1 cellular context compared by ENCODE assay signal in genomic region chr4:138724530-138724929, GRCh38.
TF ChIP-seq lines count a peak whose summit lies in the region.

No MANE protein-coding gene starts in this region.

TF ChIP-seq in GM23338, 12 proteins besides CTCF, POLR2A, EP300 and RAD21 (continued from another document):
- TF ChIP-seq ZNF462 (CRISPR knock-in tag; IDR thresholded peaks at IDR 0.05) (no peak), JUNB (IDR thresholded peaks at IDR 0.05; ENCODE audit: unreplicated experiment) (no peak), REST (IDR thresholded peaks at IDR 0.05; ENCODE audit: unreplicated experiment) (no peak), NANOG (IDR thresholded peaks at IDR 0.05; ENCODE audit: borderline replicate concordance) (no peak; the same call in 1 of the 2 replicates), EZH2 (IDR thresholded peaks at IDR 0.05; ENCODE audit: low read depth, unreplicated experiment) (no peak), ZNF114 (CRISPR knock-in tag; IDR thresholded peaks at IDR 0.05) (no peak)
TF ChIP-seq in GM23338: peak in this region for 0.
